Comparison of ENCODE assay signal across 13 cellular contexts in genomic region chr7:141697211-141697871, GRCh38. TPM values are rescaled to one million over a fixed set of nuclear protein-coding genes. Genes with fewer than 3 reads are reported as not detected.
A peak's percentile ranks its signal among the peaks of the same experiment; 100 is the strongest.
DNase-seq lines count a peak whose midpoint lies in the region.
"Had no signal": no experiment of that assay in that cellular context is flagged by ENCODE, and none has a peak within 500 bp of the region (broad histone marks: within the 10 kb centered on the region; RNA-seq: fewer than 3 reads in every experiment).

No MANE protein-coding gene starts in this region.

- DNase-seq in C1 segment of cervical spinal cord (lab: John Stamatoyannopoulos, UW), result peak in 8 of 14 donors; percentile 14 to 48 (median 38)
- peak; percentile 46 for DNase-seq in HS-5 (ENCODE audit: low read depth)
- peak; percentile 79 for DNase-seq in astrocyte of the hippocampus (ENCODE audit: low read depth, low spot score)
- DNase-seq in lung microvascular endothelial cell (ENCODE audit: low read depth in 2 of 2), result peak; percentile 68 to 89
- no peak for DNase-seq in activated CD4-positive, alpha-beta T cell treated with anti-CD3 and anti-CD28 coated beads for 1 hour
- no peak for DNase-seq in stimulated activated CD4-positive, alpha-beta T cell treated with anti-CD3 and anti-CD28 coated beads, Interleukin-4, amount 100 ng/mL, for 1 hour
- DNase-seq in activated CD4-positive, alpha-beta T cell treated with anti-CD3 and anti-CD28 coated beads, Interleukin-2, amount 50 U/mL, for 1 hour, result no peak
- no peak for DNase-seq in NCI-H146 (lab: John Stamatoyannopoulos, UW)
- DNase-seq: DMS79, naive B cell, NCI-H1105 treated with DMSO at 0.1 percent for 48 hours, WERI-Rb-1 had no signal

RNA-seq across cellular contexts. Expression of gene DENND11, which starts 4.6 kb away (rescaled TPM):
- 59.1 and 69.2 TPM in 2 replicates for total RNA-seq in lung microvascular endothelial cell

RNA-seq across cellular contexts. Expression of gene WEE2, which starts 10.8 kb away (rescaled TPM):
- total RNA-seq in lung microvascular endothelial cell, result under 0.01 TPM in 2 replicates
- total RNA-seq: OCI-LY7 had no signal

RNA-seq across cellular contexts. Expression of gene SSBP1, which starts 40.8 kb away (rescaled TPM):
- 91.5 and 117 TPM in 2 replicates for total RNA-seq in lung microvascular endothelial cell

Comparison
In these comparisons a context has a peak if more than half of its experiments do, and no peak if none do; other contexts are left out.
1. DNase-seq: peak in C1 segment of cervical spinal cord (8 of 14), HS-5 (single experiment), astrocyte of the hippocampus (single experiment) and lung microvascular endothelial cell (2 of 2); none in activated CD4-positive, alpha-beta T cell treated with anti-CD3 and anti-CD28 coated beads for 1 hour (single experiment), stimulated activated CD4-positive, alpha-beta T cell treated with anti-CD3 and anti-CD28 coated beads, Interleukin-4, amount 100 ng/mL, for 1 hour (single experiment), activated CD4-positive, alpha-beta T cell treated with anti-CD3 and anti-CD28 coated beads, Interleukin-2, amount 50 U/mL, for 1 hour (single experiment) and NCI-H146 (single experiment).